Comparison of ENCODE assay signal across 24 cellular contexts in genomic region chr3:29536016-29536736, GRCh38.
"Had no signal": no experiment of that assay in that cellular context is flagged by ENCODE, and none has a peak within 500 bp of the region (broad histone marks: within the 10 kb centered on the region; RNA-seq: fewer than 3 reads in every experiment).

No MANE protein-coding gene starts in this region.

- DNase-seq: activated B cell treated with CpG ODN at 0.5 μM for 24 hours; activated CD4-positive, alpha-beta T cell treated with anti-CD3 and anti-CD28 coated beads for 1 hour; activated CD4-positive, alpha-beta T cell treated with anti-CD3 and anti-CD28 coated beads, Interleukin-2, amount 10 ng/mL, durations not matched to agents 24 days and 14 days; activated CD4-positive, alpha-beta T cell treated with anti-CD3 and anti-CD28 coated beads, Interleukin-2, amount 50 U/mL, for 48 hours; activated CD8-positive, alpha-beta memory T cell treated with anti-CD3 and anti-CD28 coated beads for 24 hours; activated effector memory CD4-positive, alpha-beta T cell treated with anti-CD3 and anti-CD28 coated beads, Interleukin-2, amount 50 U/mL, for 16 hours; activated naive CD4-positive, alpha-beta T cell treated with anti-CD3 and anti-CD28 coated beads for 36 hours; activated T-cell treated with anti-CD3 and anti-CD28 coated beads, Interleukin-2, amount 50 U/mL, for 4 hours; brain microvascular endothelial cell; MG63; NCI-H1105; NCI-H1436; NCI-H1694 treated with DMSO at 0.1 percent for 48 hours; NCI-H2029 treated with DMSO at 0.1 percent for 48 hours; NCI-H510A treated with DMSO at 0.1 percent for 48 hours; NCI-H69; NK-92 treated with Interleukin-12 subunit alpha and Interleukin-12 subunit beta, amount 100 ng/mL, for 24 hours; Peyer's patch; SHP77; T-helper 17 cell; T-helper 9 cell had no signal

- H3K27ac ChIP-seq: brain microvascular endothelial cell, cardiac muscle cell, Peyer's patch, RWPE1 had no signal

- H3K27me3 ChIP-seq: brain microvascular endothelial cell, cardiac muscle cell, MG63, Peyer's patch had no signal

- H3K4me1 Mint-ChIP-seq: activated B cell treated with CpG ODN at 0.5 μM for 24 hours; activated CD4-positive, alpha-beta T cell treated with anti-CD3 and anti-CD28 coated beads, Interleukin-2, amount 10 ng/mL, durations not matched to agents 24 days and 14 days; T-helper 17 cell had no signal

- H3K36me3 ChIP-seq: brain microvascular endothelial cell, cardiac muscle cell, MG63, Peyer's patch had no signal

- H3K4me3 Mint-ChIP-seq: activated B cell treated with CpG ODN at 0.5 μM for 24 hours; activated CD4-positive, alpha-beta T cell treated with anti-CD3 and anti-CD28 coated beads, Interleukin-2, amount 10 ng/mL, durations not matched to agents 24 days and 14 days; activated naive CD4-positive, alpha-beta T cell treated with anti-CD3 and anti-CD28 coated beads for 36 hours; activated naive CD8-positive, alpha-beta T cell; activated T-cell treated with anti-CD3 and anti-CD28 coated beads, Interleukin-2, amount 50 U/mL, for 4 hours; T-helper 17 cell had no signal

- H3K27ac Mint-ChIP-seq: activated B cell treated with CpG ODN at 0.5 μM for 24 hours; activated CD4-positive, alpha-beta T cell treated with anti-CD3 and anti-CD28 coated beads, Interleukin-2, amount 10 ng/mL, durations not matched to agents 24 days and 14 days; activated naive CD4-positive, alpha-beta T cell treated with anti-CD3 and anti-CD28 coated beads for 36 hours; activated naive CD8-positive, alpha-beta T cell; T-helper 17 cell had no signal

- H3K36me3 Mint-ChIP-seq: activated naive CD8-positive, alpha-beta T cell had no signal

- ATAC-seq: activated T-cell treated with anti-CD3 and anti-CD28 coated beads, Interleukin-2, amount 50 U/mL, for 4 hours; T-helper 17 cell had no signal

- H3K9me3 ChIP-seq: MG63, Peyer's patch had no signal

- H3K4me3 ChIP-seq: cardiac muscle cell, MG63, Peyer's patch had no signal

- H3K27me3 Mint-ChIP-seq: activated B cell treated with CpG ODN at 0.5 μM for 24 hours; activated CD4-positive, alpha-beta T cell treated with anti-CD3 and anti-CD28 coated beads, Interleukin-2, amount 10 ng/mL, durations not matched to agents 24 days and 14 days; activated naive CD8-positive, alpha-beta T cell; T-helper 17 cell had no signal

- H3K4me1 ChIP-seq: Peyer's patch had no signal

- H3K9me3 Mint-ChIP-seq: activated B cell treated with CpG ODN at 0.5 μM for 24 hours; activated CD4-positive, alpha-beta T cell treated with anti-CD3 and anti-CD28 coated beads, Interleukin-2, amount 10 ng/mL, durations not matched to agents 24 days and 14 days; activated naive CD4-positive, alpha-beta T cell treated with anti-CD3 and anti-CD28 coated beads for 36 hours; activated T-cell treated with anti-CD3 and anti-CD28 coated beads, Interleukin-2, amount 50 U/mL, for 4 hours had no signal
